Comparison of ENCODE assay signal across 21 cellular contexts in genomic region chr17:9233761-9234160, GRCh38.
"Had no signal": no experiment of that assay in that cellular context is flagged by ENCODE, and none has a peak within 500 bp of the region (broad histone marks: within the 10 kb centered on the region; RNA-seq: fewer than 3 reads in every experiment).

No MANE protein-coding gene starts in this region.

- H3K4me3 ChIP-seq: colonic mucosa, neural progenitor cell, pancreas, sigmoid colon, thoracic aorta, tibial nerve, upper lobe of left lung had no signal

- ATAC-seq: esophagus mucosa; foreskin keratinocyte; left lobe of liver; naive thymus-derived CD4-positive, alpha-beta T cell; pancreas; stimulated activated naive B cell treated with anti-CD40 and anti-IgM and Interleukin-4, amounts not matched to agents 10 μg/mL and 1 μg/mL and 100 μg/mL, for 72 hours had no signal

- H3K27ac ChIP-seq: colonic mucosa, epithelial cell of prostate, foreskin keratinocyte, neural progenitor cell, pancreas, tibial nerve, upper lobe of left lung had no signal

- H3K9me3 ChIP-seq: colonic mucosa, pancreas, sigmoid colon, thoracic aorta, upper lobe of left lung had no signal

- H3K4me1 ChIP-seq: colonic mucosa, foreskin keratinocyte, pancreas had no signal

- H3K27me3 ChIP-seq: colonic mucosa, pancreas, sigmoid colon, tibial nerve had no signal

- DNase-seq: central memory CD4-positive, alpha-beta T cell; colonic mucosa; effector CD8-positive, alpha-beta T cell; endodermal cell; foreskin keratinocyte; mammary epithelial cell; mesendoderm; midbrain; naive thymus-derived CD4-positive, alpha-beta T cell; occipital lobe; stimulated activated CD4-positive, alpha-beta T cell treated with anti-CD3 and anti-CD28 coated beads, Interleukin-2, amount 100 ng/mL, for 48 hours; stimulated activated naive B cell treated with anti-CD40 and anti-IgM and Interleukin-4, amounts not matched to agents 10 μg/mL and 1 μg/mL and 100 μg/mL, for 72 hours had no signal

- H3K36me3 ChIP-seq: colonic mucosa, neural progenitor cell, pancreas, sigmoid colon, thoracic aorta, upper lobe of left lung had no signal
